In the genomic region with DNA sequence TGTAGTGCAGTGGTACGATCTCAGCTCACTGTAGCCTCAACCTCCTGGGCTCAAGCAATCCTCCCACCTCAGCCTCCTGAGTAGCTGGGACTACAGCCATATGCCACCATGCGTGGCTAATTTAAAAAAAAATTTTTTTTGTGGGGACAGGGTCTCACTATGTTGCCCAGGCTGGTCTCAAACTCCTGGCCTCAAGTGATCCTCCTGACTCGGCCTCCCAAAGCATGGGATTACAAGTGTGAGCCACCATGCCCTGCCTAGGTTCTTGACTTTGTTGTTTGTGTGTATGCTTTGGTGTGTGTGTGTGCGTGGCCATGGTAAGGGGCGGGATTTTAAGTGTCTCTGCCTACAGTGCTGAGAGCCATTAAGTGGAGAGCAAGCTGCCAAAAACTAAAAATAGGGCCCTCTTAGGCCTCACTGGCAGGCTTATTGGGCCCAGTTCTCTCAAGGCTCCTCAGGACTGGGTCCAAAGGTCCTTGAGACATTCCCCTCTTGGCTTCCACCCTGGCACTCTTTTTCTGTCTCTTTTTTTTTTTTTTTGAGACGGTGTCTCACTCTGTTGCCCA, we compare ENCODE assay signal across 1 cellular context.
A peak's percentile ranks its signal among the peaks of the same experiment; 100 is the strongest.
TF ChIP-seq lines count a peak whose summit lies in the region.

No MANE protein-coding gene starts in this region.

TF ChIP-seq in K562, 482 proteins besides CTCF, POLR2A, EP300 and RAD21:
- TF ChIP-seq ZNF217 (CRISPR knock-in tag; IDR thresholded peaks at IDR 0.05) = no peak
- TF ChIP-seq ZNF121 (CRISPR knock-in tag; conservative IDR thresholded peaks at IDR 0.05) = peak; percentile 83
